ENCODE assay signal across 22 cellular contexts in genomic region chr3:100537646-100538338, GRCh38. TPM values are rescaled to one million over a fixed set of nuclear protein-coding genes. Genes with fewer than 3 reads are reported as not detected.
A peak's percentile ranks its signal among the peaks of the same experiment; 100 is the strongest.
DNase-seq lines count a peak whose midpoint lies in the region; ATAC-seq and TF ChIP-seq lines count a peak whose summit lies in the region.
"Had no signal": no experiment of that assay in that cellular context is flagged by ENCODE, and none has a peak within 500 bp of the region (broad histone marks: within the 10 kb centered on the region; RNA-seq: fewer than 3 reads in every experiment).

No MANE protein-coding gene starts in this region.

- DNase-seq in ELF-1 (ENCODE audit: low read depth, low spot score) (peak; percentile 43), epithelial cell of esophagus (ENCODE audit: low read depth) (peak; percentile 79), right cardiac atrium (no peak), AML-193 (lab: John Stamatoyannopoulos, UW) (no peak)
- DNase-seq in natural killer cell treated with Interleukin-12 subunit alpha and Interleukin-12 subunit beta and Interleukin-15 and Interleukin-18, amount 100 ng/mL, for 72 hours (ENCODE audit: low spot score) = no peak
- DNase-seq: activated CD8-positive, alpha-beta T cell treated with anti-CD3 and anti-CD28 coated beads for 36 hours; activated naive CD8-positive, alpha-beta T cell treated with anti-CD3 and anti-CD28 coated beads for 36 hours; CD4-positive, alpha-beta T cell; DMS153; hypothalamus; NCI-H2029; NCI-H446 treated with DMSO at 0.1 percent for 48 hours; retina; stimulated activated naive CD8-positive, alpha-beta T cell treated with anti-CD3 and anti-CD28 coated beads, Interleukin-15, amount 100 ng/mL, for 72 hours; SW 1271 had no signal

- H3K4me1 ChIP-seq in right cardiac atrium (ENCODE audit: control insufficient read depth, insufficient read depth, low read length) = peaks cover 3% of the 10 kb centered on the region

- 91% methylated on average over 5 of the region's 5 CpGs for WGBS in right cardiac atrium

- intact Hi-C loops in right cardiac atrium (cut with DNase I) = no loop called here

- no peak overlapping the region for H3K27ac ChIP-seq in right cardiac atrium (ENCODE audit: low read length)

- H3K4me3 ChIP-seq in epithelial cell of esophagus (ENCODE audit: low read length) (no peak overlapping the region), right cardiac atrium (ENCODE audit: low read length) (no peak overlapping the region)
- H3K4me3 ChIP-seq: coronary artery had no signal

- H3K27me3 Mint-ChIP-seq in natural killer cell treated with Interleukin-12 subunit alpha and Interleukin-12 subunit beta and Interleukin-15 and Interleukin-18, amount 100 ng/mL, for 72 hours = peaks cover 9 to 11% of the 10 kb centered on the region in 2 donors
- H3K27me3 Mint-ChIP-seq: activated naive CD8-positive, alpha-beta T cell treated with anti-CD3 and anti-CD28 coated beads for 36 hours; CD4-positive, alpha-beta T cell; stimulated activated naive CD8-positive, alpha-beta T cell treated with anti-CD3 and anti-CD28 coated beads, Interleukin-15, amount 100 ng/mL, for 72 hours had no signal

- no peak for TF ChIP-seq CTCF in epithelial cell of esophagus (IDR thresholded peaks at IDR 0.05; ENCODE audit: insufficient read depth, low read depth, low read length, missing control alignments)

- peak; percentile 72 for ATAC-seq in GM21390 (IDR thresholded peaks at IDR 0.05; ENCODE audit: unreplicated experiment)
- ATAC-seq in HG03342 (IDR thresholded peaks at IDR 0.05; ENCODE audit: unreplicated experiment) = peak; percentile 76
- ATAC-seq in right cardiac atrium = no peak
- no peak for ATAC-seq in GM18858 (IDR thresholded peaks at IDR 0.05; ENCODE audit: unreplicated experiment)
- no peak for ATAC-seq in natural killer cell treated with Interleukin-12 subunit alpha and Interleukin-12 subunit beta and Interleukin-15 and Interleukin-18, amount 100 ng/mL, for 72 hours
- ATAC-seq: activated CD8-positive, alpha-beta T cell treated with anti-CD3 and anti-CD28 coated beads for 36 hours; HCT116; stimulated activated naive CD8-positive, alpha-beta T cell treated with anti-CD3 and anti-CD28 coated beads, Interleukin-15, amount 100 ng/mL, for 72 hours had no signal

- H3K36me3 Mint-ChIP-seq in natural killer cell treated with Interleukin-12 subunit alpha and Interleukin-12 subunit beta and Interleukin-15 and Interleukin-18, amount 100 ng/mL, for 72 hours = no peaks in the 10 kb centered on the region
- H3K36me3 Mint-ChIP-seq: activated naive CD8-positive, alpha-beta T cell treated with anti-CD3 and anti-CD28 coated beads for 36 hours; IgD-negative memory B cell had no signal

- H3K9me3 Mint-ChIP-seq in natural killer cell treated with Interleukin-12 subunit alpha and Interleukin-12 subunit beta and Interleukin-15 and Interleukin-18, amount 100 ng/mL, for 72 hours = no peaks in the 10 kb centered on the region

- H3K9me3 ChIP-seq in right cardiac atrium (ENCODE audit: control insufficient read depth, low read length) = no peaks in the 10 kb centered on the region

- H3K27me3 ChIP-seq in right cardiac atrium (ENCODE audit: control insufficient read depth, insufficient read depth) = no peaks in the 10 kb centered on the region

- no peak overlapping the region for H3K27ac Mint-ChIP-seq in natural killer cell treated with Interleukin-12 subunit alpha and Interleukin-12 subunit beta and Interleukin-15 and Interleukin-18, amount 100 ng/mL, for 72 hours
- H3K27ac Mint-ChIP-seq: activated CD8-positive, alpha-beta T cell treated with anti-CD3 and anti-CD28 coated beads for 36 hours; activated naive CD8-positive, alpha-beta T cell treated with anti-CD3 and anti-CD28 coated beads for 36 hours; CD4-positive, alpha-beta T cell; IgD-negative memory B cell; stimulated activated naive CD8-positive, alpha-beta T cell treated with anti-CD3 and anti-CD28 coated beads, Interleukin-15, amount 100 ng/mL, for 72 hours had no signal

- no peak overlapping the region for H3K4me3 Mint-ChIP-seq in natural killer cell treated with Interleukin-12 subunit alpha and Interleukin-12 subunit beta and Interleukin-15 and Interleukin-18, amount 100 ng/mL, for 72 hours
- H3K4me3 Mint-ChIP-seq: activated CD8-positive, alpha-beta T cell treated with anti-CD3 and anti-CD28 coated beads for 36 hours; activated naive CD8-positive, alpha-beta T cell treated with anti-CD3 and anti-CD28 coated beads for 36 hours; CD4-positive, alpha-beta T cell; IgD-negative memory B cell; neural crest cell; stimulated activated naive CD8-positive, alpha-beta T cell treated with anti-CD3 and anti-CD28 coated beads, Interleukin-15, amount 100 ng/mL, for 72 hours had no signal

- H3K4me1 Mint-ChIP-seq in natural killer cell treated with Interleukin-12 subunit alpha and Interleukin-12 subunit beta and Interleukin-15 and Interleukin-18, amount 100 ng/mL, for 72 hours (ENCODE audit: low read depth in 2 of 2) = no peaks in the 10 kb centered on the region
- H3K4me1 Mint-ChIP-seq: activated naive CD8-positive, alpha-beta T cell treated with anti-CD3 and anti-CD28 coated beads for 36 hours; neural crest cell; stimulated activated naive CD8-positive, alpha-beta T cell treated with anti-CD3 and anti-CD28 coated beads, Interleukin-15, amount 100 ng/mL, for 72 hours had no signal

RNA-seq across cellular contexts. Expression of gene TMEM45A, which starts 45.4 kb away (rescaled TPM):
- 10 to 100 TPM in 3 of 4 donors, 1 to 10 TPM in 1; 7.6 to 21.0 (median 15.3) TPM for total RNA-seq in right cardiac atrium
- 8.9 TPM for polyA plus RNA-seq in right cardiac atrium
- 1 to 10 TPM; 1.1 to 4.5 TPM for total RNA-seq in natural killer cell treated with Interleukin-12 subunit alpha and Interleukin-12 subunit beta and Interleukin-15 and Interleukin-18, amount 100 ng/mL, for 72 hours

Comparison
In these comparisons a context has a peak if more than half of its experiments do, and no peak if none do; other contexts are left out.
1. DNase-seq: peak in ELF-1 (single experiment) and epithelial cell of esophagus (single experiment); none in right cardiac atrium (0 of 3), AML-193 (0 of 2) and natural killer cell treated with Interleukin-12 subunit alpha and Interleukin-12 subunit beta and Interleukin-15 and Interleukin-18, amount 100 ng/mL, for 72 hours (single experiment).
2. ATAC-seq: peak in GM21390 (single experiment) and HG03342 (single experiment); none in right cardiac atrium (0 of 2), GM18858 (single experiment) and natural killer cell treated with Interleukin-12 subunit alpha and Interleukin-12 subunit beta and Interleukin-15 and Interleukin-18, amount 100 ng/mL, for 72 hours (0 of 2).